Comparison of ENCODE assay signal across 11 cellular contexts in genomic region chr6:164188861-164189260, GRCh38.
"Had no signal": no experiment of that assay in that cellular context is flagged by ENCODE, and none has a peak within 500 bp of the region (broad histone marks: within the 10 kb centered on the region; RNA-seq: fewer than 3 reads in every experiment).

No MANE protein-coding gene starts in this region.

- H3K4me1 ChIP-seq: HAP-1 had no signal

- H3K36me3 ChIP-seq: HAP-1 had no signal

- H3K27ac ChIP-seq: GM23248 had no signal

- H2AFZ ChIP-seq: GM23248 had no signal

- H3K4me3 ChIP-seq: GM23248, GM23338, HAP-1 had no signal

- H3K4me2 ChIP-seq: GM23338 had no signal

- H3K9ac ChIP-seq: GM23248 had no signal

- FAIRE-seq: H1, H54 had no signal

- DNase-seq: GM23248, GOT3, H7, H9, HCEC 1CT, HFFc6 had no signal

- ATAC-seq: GM23338, HCT116 had no signal

- H3K9me3 ChIP-seq: HAP-1 had no signal
